In the genomic region with DNA sequence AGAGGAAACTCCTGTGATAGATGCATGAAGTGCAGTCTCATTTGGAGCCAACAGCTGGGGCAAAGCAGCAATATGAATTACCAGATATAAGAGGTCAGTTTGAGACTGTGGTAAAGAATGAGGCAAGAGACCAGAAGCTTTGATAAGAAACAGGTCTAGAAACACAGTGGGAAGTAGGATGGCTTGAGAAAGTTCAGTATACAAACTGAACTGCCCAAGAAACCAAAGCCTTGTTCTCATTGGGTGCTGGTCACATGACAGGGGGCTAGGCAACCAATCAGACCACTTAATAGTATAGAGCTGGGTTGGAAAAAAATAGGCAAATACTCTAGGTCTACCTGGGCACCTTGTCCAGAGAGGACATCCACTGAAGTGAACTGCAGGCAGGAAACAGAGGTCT, we compare ENCODE assay signal across 26 cellular contexts. TPM values are rescaled to one million over a fixed set of nuclear protein-coding genes. Genes with fewer than 3 reads are reported as not detected.
DNase-seq lines count a peak whose midpoint lies in the region; ATAC-seq, FAIRE-seq and TF ChIP-seq lines count a peak whose summit lies in the region.
"Had no signal": no experiment of that assay in that cellular context is flagged by ENCODE, and none has a peak within 500 bp of the region (broad histone marks: within the 10 kb centered on the region; RNA-seq: fewer than 3 reads in every experiment).

No MANE protein-coding gene starts in this region.

- H3K36me3 ChIP-seq in heart right ventricle = no peaks in the 10 kb centered on the region
- no peaks in the 10 kb centered on the region for H3K36me3 ChIP-seq in brain microvascular endothelial cell (replicated peaks)
- H3K36me3 ChIP-seq: BE2C, sigmoid colon, stomach, tibial nerve had no signal

- CTCF ChIA-PET in activated CD4-positive, alpha-beta T cell treated with anti-CD3 and anti-CD28 coated beads for 36 hours (lab: Charles Lee) = interaction anchor here (0.7 kb wide), 1 partner anchor 67 kb away, joined by 3 read pairs; no protein-coding TSS in a partner anchor

- peak overlapping the region; percentile 63 to 88 (median 79) for H3K27ac Mint-ChIP-seq in nephron
- no peak overlapping the region for H3K27ac Mint-ChIP-seq in activated CD4-positive, alpha-beta T cell treated with anti-CD3 and anti-CD28 coated beads for 36 hours
- H3K27ac Mint-ChIP-seq: activated CD4-positive, alpha-beta T cell treated with anti-CD3 and anti-CD28 coated beads, Interleukin-2, amount 10 ng/mL, durations not matched to agents 7 days and 5 days; activated naive CD4-positive, alpha-beta T cell treated with anti-CD3 and anti-CD28 coated beads, Interleukin-2, amount 10 ng/mL, durations not matched to agents 7 days and 5 days; natural killer cell treated with Interleukin-12 subunit alpha and Interleukin-12 subunit beta and Interleukin-15 and Interleukin-18, amount 100 ng/mL, for 72 hours had no signal

- ATAC-seq in heart right ventricle (peak in 2 of 8 donors; percentile 12 to 47), GM21423 (IDR thresholded peaks at IDR 0.05; ENCODE audit: unreplicated experiment) (no peak)
- no peak for ATAC-seq in activated CD4-positive, alpha-beta T cell treated with anti-CD3 and anti-CD28 coated beads for 36 hours
- ATAC-seq: natural killer cell treated with Interleukin-12 subunit alpha and Interleukin-12 subunit beta and Interleukin-15 and Interleukin-18, amount 100 ng/mL, for 72 hours had no signal

- POLR2A ChIA-PET in activated CD4-positive, alpha-beta T cell treated with anti-CD3 and anti-CD28 coated beads for 36 hours (lab: Charles Lee) = no interaction called here

- H3K4me3 ChIP-seq in heart right ventricle (no peak overlapping the region), brain microvascular endothelial cell (ENCODE audit: low read depth, low read length) (no peak overlapping the region)
- H3K4me3 ChIP-seq: hepatocyte, sigmoid colon, SK-N-MC, stomach, tibial nerve had no signal

- H3K27me3 ChIP-seq in heart right ventricle (no peaks in the 10 kb centered on the region), brain microvascular endothelial cell (replicated peaks) (no peaks in the 10 kb centered on the region)
- H3K27me3 ChIP-seq: BE2C, hepatocyte, sigmoid colon, stomach, tibial nerve had no signal

- H3K4me1 Mint-ChIP-seq in nephron = peaks cover 58% of the 10 kb centered on the region
- no peaks in the 10 kb centered on the region for H3K4me1 Mint-ChIP-seq in activated CD4-positive, alpha-beta T cell treated with anti-CD3 and anti-CD28 coated beads for 36 hours
- H3K4me1 Mint-ChIP-seq: activated CD4-positive, alpha-beta T cell treated with anti-CD3 and anti-CD28 coated beads, Interleukin-2, amount 10 ng/mL, durations not matched to agents 7 days and 5 days; activated naive CD4-positive, alpha-beta T cell treated with anti-CD3 and anti-CD28 coated beads, Interleukin-2, amount 10 ng/mL, durations not matched to agents 7 days and 5 days had no signal

- TF ChIP-seq CTCF in heart right ventricle (IDR thresholded peaks at IDR 0.05) = no peak
- TF ChIP-seq CTCF in brain microvascular endothelial cell (IDR thresholded peaks at IDR 0.05; ENCODE audit: low read depth, low read length, missing control alignments) = no peak
- TF ChIP-seq CTCF in nephron (IDR thresholded peaks at IDR 0.05; ENCODE audit: unreplicated experiment in 3 of 3) = no peak

- no peaks in the 10 kb centered on the region for H3K9me3 Mint-ChIP-seq in nephron
- H3K9me3 Mint-ChIP-seq in activated CD4-positive, alpha-beta T cell treated with anti-CD3 and anti-CD28 coated beads for 36 hours (ENCODE audit: low read depth) = no peaks in the 10 kb centered on the region
- H3K9me3 Mint-ChIP-seq: activated CD4-positive, alpha-beta T cell treated with anti-CD3 and anti-CD28 coated beads, Interleukin-2, amount 10 ng/mL, durations not matched to agents 7 days and 5 days; activated naive CD4-positive, alpha-beta T cell treated with anti-CD3 and anti-CD28 coated beads, Interleukin-2, amount 10 ng/mL, durations not matched to agents 7 days and 5 days; natural killer cell treated with Interleukin-12 subunit alpha and Interleukin-12 subunit beta and Interleukin-15 and Interleukin-18, amount 100 ng/mL, for 72 hours had no signal

- peak overlapping the region in 1 of 3 experiments; percentile 49 for H3K4me3 Mint-ChIP-seq in nephron
- H3K4me3 Mint-ChIP-seq in activated CD4-positive, alpha-beta T cell treated with anti-CD3 and anti-CD28 coated beads for 36 hours = no peak overlapping the region
- H3K4me3 Mint-ChIP-seq: activated CD4-positive, alpha-beta T cell treated with anti-CD3 and anti-CD28 coated beads, Interleukin-2, amount 10 ng/mL, durations not matched to agents 7 days and 5 days; activated naive CD4-positive, alpha-beta T cell treated with anti-CD3 and anti-CD28 coated beads, Interleukin-2, amount 10 ng/mL, durations not matched to agents 7 days and 5 days; natural killer cell treated with Interleukin-12 subunit alpha and Interleukin-12 subunit beta and Interleukin-15 and Interleukin-18, amount 100 ng/mL, for 72 hours had no signal

- no peaks in the 10 kb centered on the region for H3K36me3 Mint-ChIP-seq in nephron (ENCODE audit: low read depth)
- H3K36me3 Mint-ChIP-seq in activated CD4-positive, alpha-beta T cell treated with anti-CD3 and anti-CD28 coated beads for 36 hours (ENCODE audit: low read depth) = no peaks in the 10 kb centered on the region
- H3K36me3 Mint-ChIP-seq: activated naive CD4-positive, alpha-beta T cell treated with anti-CD3 and anti-CD28 coated beads, Interleukin-2, amount 10 ng/mL, durations not matched to agents 7 days and 5 days; natural killer cell treated with Interleukin-12 subunit alpha and Interleukin-12 subunit beta and Interleukin-15 and Interleukin-18, amount 100 ng/mL, for 72 hours had no signal

- in situ Hi-C loops in brain microvascular endothelial cell (cut with HindIII; ENCODE audit: low pct_ligation_motif_present, low sequenced_read_pairs) = no loop called here

- peak overlapping the region in 7 of 10 donors; percentile 46 to 88 (median 78) for H3K27ac ChIP-seq in heart right ventricle
- peak overlapping the region; percentile 56 for H3K27ac ChIP-seq in brain microvascular endothelial cell
- H3K27ac ChIP-seq: hepatocyte, sigmoid colon, SK-N-MC, stomach, tibial nerve had no signal

- H3K4me1 ChIP-seq in heart right ventricle = peaks cover 0 to 48% (median 26%) of the 10 kb centered on the region in 9 donors
- H3K4me1 ChIP-seq: BE2C, sigmoid colon, stomach had no signal

- no peaks in the 10 kb centered on the region for H3K27me3 Mint-ChIP-seq in nephron (ENCODE audit: low read depth)
- no peaks in the 10 kb centered on the region for H3K27me3 Mint-ChIP-seq in activated CD4-positive, alpha-beta T cell treated with anti-CD3 and anti-CD28 coated beads for 36 hours
- H3K27me3 Mint-ChIP-seq: activated CD4-positive, alpha-beta T cell treated with anti-CD3 and anti-CD28 coated beads, Interleukin-2, amount 10 ng/mL, durations not matched to agents 7 days and 5 days; activated naive CD4-positive, alpha-beta T cell treated with anti-CD3 and anti-CD28 coated beads, Interleukin-2, amount 10 ng/mL, durations not matched to agents 7 days and 5 days had no signal

- DNase-seq in heart right ventricle (no peak), cardiac septum (ENCODE audit: low spot score) (no peak), brain microvascular endothelial cell (no peak), GM12892 (ENCODE audit: insufficient read length) (no peak), NCI-H524 (lab: John Stamatoyannopoulos, UW) (no peak)
- no peak for DNase-seq in activated CD4-positive, alpha-beta T cell treated with anti-CD3 and anti-CD28 coated beads for 36 hours
- DNase-seq: activated CD4-positive, alpha-beta T cell treated with anti-CD3 and anti-CD28 coated beads, Interleukin-2, amount 10 ng/mL, durations not matched to agents 7 days and 5 days; activated naive CD4-positive, alpha-beta T cell treated with anti-CD3 and anti-CD28 coated beads, Interleukin-2, amount 10 ng/mL, durations not matched to agents 7 days and 5 days; amygdala; BE2C; caudate nucleus; DMS53; NCI-H1694; NCI-H526; posterior cingulate gyrus; sigmoid colon; stimulated activated CD8-positive, alpha-beta memory T cell treated with anti-CD3 and anti-CD28 coated beads, Interleukin-4, amount 100 ng/mL, for 48 hours; stomach had no signal

- intact Hi-C loops in heart right ventricle (cut with DNase I) = loop anchor here in 2 of 10 donors (5.0 kb wide), 1 partner anchor 45 kb away; a partner anchor contains a TSS
- intact Hi-C loops in cardiac septum (cut with DNase I) = loop anchor here (2.0 to 5.0 kb wide), 2 partner anchors 45 to 185 kb away; a partner anchor contains a TSS
- intact Hi-C loops in activated CD4-positive, alpha-beta T cell treated with anti-CD3 and anti-CD28 coated beads for 36 hours (cut with DNase I, micrococcal nuclease) = no loop called here

- H3K9me3 ChIP-seq in heart right ventricle = no peaks in the 10 kb centered on the region
- H3K9me3 ChIP-seq: BE2C, sigmoid colon, stomach, tibial nerve had no signal

- TF ChIP-seq POLR2A in GM12892 (IDR thresholded peaks at IDR 0.05; ENCODE audit: low read depth, low read length) = no peak

- no peak for FAIRE-seq in GM12892 (lab: Jason Lieb, UNC)
- FAIRE-seq: A204.1, RCC 7860 had no signal

RNA-seq across cellular contexts. Expression of a gene that starts 46.2 kb away (rescaled TPM):
- total RNA-seq in heart right ventricle (10 to 100 TPM in 6 of 10 donors, 1 to 10 TPM in 4; 1.7 to 62.0 (median 13.8) TPM), cardiac septum (51.5 TPM)
- polyA plus RNA-seq in heart right ventricle = 1 to 10 TPM in 1 of 2 donors, under 1 TPM in 1; 0.84 to 2.3 TPM
- polyA plus RNA-seq in GM12892 (2012; ENCODE audit: missing spikeins) = 1.1 TPM
- total RNA-seq in activated CD4-positive, alpha-beta T cell treated with anti-CD3 and anti-CD28 coated beads for 36 hours = under 1 TPM; 0.02 to 0.04 TPM

RNA-seq across cellular contexts. Expression of a gene that starts 53.7 kb away (rescaled TPM):
- total RNA-seq in heart right ventricle = 1 to 10 TPM; 1.6 to 4.0 (median 2.5) TPM
- polyA plus RNA-seq in heart right ventricle = 1 to 10 TPM in 1 of 2 donors, under 1 TPM in 1; 0.86 to 1.5 TPM
- total RNA-seq in cardiac septum = 2.8 TPM
- 2.7 TPM for polyA plus RNA-seq in GM12892 (2012; ENCODE audit: missing spikeins)
- 1 to 10 TPM; 3.6 to 4.1 TPM for total RNA-seq in activated CD4-positive, alpha-beta T cell treated with anti-CD3 and anti-CD28 coated beads for 36 hours
